28 cellular contexts compared by ENCODE assay signal in the genomic region with DNA sequence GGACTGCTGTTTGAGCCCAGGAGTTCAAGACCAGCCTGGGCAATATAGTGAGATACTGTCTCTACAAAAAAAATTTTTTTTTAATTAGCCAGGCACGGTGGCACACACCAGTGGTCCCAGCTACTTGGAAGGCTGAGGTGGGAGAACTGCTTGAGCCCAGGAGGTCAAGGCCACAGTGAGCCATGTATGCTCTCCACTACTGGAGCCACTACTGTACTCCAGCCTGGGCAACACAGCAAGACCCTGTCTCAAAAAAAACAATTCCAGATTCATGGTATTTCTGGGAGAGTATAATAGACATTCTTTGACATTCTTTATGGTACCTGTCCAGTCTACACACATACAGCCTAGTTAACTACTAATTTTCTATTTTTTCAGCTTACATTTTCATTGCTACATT.
"Had no signal": no experiment of that assay in that cellular context is flagged by ENCODE, and none has a peak within 500 bp of the region (broad histone marks: within the 10 kb centered on the region; RNA-seq: fewer than 3 reads in every experiment).

No MANE protein-coding gene starts in this region.

- H3K36me3 ChIP-seq: stomach, suprapubic skin, thoracic aorta, thyroid gland, tibial artery, transverse colon, upper lobe of left lung, upper lobe of right lung, uterus, vagina had no signal

- DNase-seq: stimulated activated CD4-positive, alpha-beta T cell treated with anti-CD3 and anti-CD28 coated beads, Interleukin-2, amount 100 ng/mL, for 48 hours; stimulated activated CD4-positive, alpha-beta T cell treated with anti-CD3 and anti-CD28 coated beads, Interleukin-4, amount 100 ng/mL, for 1 hour; stimulated activated CD4-positive, alpha-beta T cell treated with anti-CD3 and anti-CD28 coated beads, Interleukin-4, amount 100 ng/mL, for 24 hours; stimulated activated CD4-positive, alpha-beta T cell treated with anti-CD3 and anti-CD28 coated beads, Interleukin-4, amount 100 ng/mL, for 4 hours; stimulated activated CD8-positive, alpha-beta memory T cell treated with anti-CD3 and anti-CD28 coated beads, Interleukin-4, amount 100 ng/mL, for 48 hours; stimulated activated naive B cell treated with anti-CD40 and anti-IgM and Interleukin-4, amounts not matched to agents 10 μg/mL and 1 μg/mL and 100 μg/mL, for 72 hours; stimulated activated naive CD4-positive, alpha-beta T cell; stimulated activated naive CD4-positive, alpha-beta T cell treated with Interleukin-2 at 50 U/mL for 16 hours; stimulated activated naive CD8-positive, alpha-beta T cell treated with anti-CD3 and anti-CD28 coated beads, Interleukin-15, amount 100 ng/mL, for 72 hours; stimulated activated naive CD8-positive, alpha-beta T cell treated with anti-CD3 and anti-CD28 coated beads, Interleukin-15, Interleukin-2, amounts not matched to agents 100 U/mL and 50 U/mL, for 24 hours; stomach; substantia nigra; testis; thyroid gland; tibial artery; transverse colon; upper lobe of left lung; upper lobe of right lung; uterus had no signal

- H3K4me3 Mint-ChIP-seq: stimulated activated effector memory CD8-positive, alpha-beta T cell treated with anti-CD3 and anti-CD28 coated beads, Interleukin-12 subunit alpha, Interleukin-12 subunit beta, amount 100 ng/mL, for 72 hours; stimulated activated memory B cell treated with anti-CD40 and anti-IgM and Interleukin-4, amounts not matched to agents 10 μg/mL and 1 μg/mL and 100 μg/mL, for 72 hours; stimulated activated naive B cell treated with anti-CD40 and anti-IgM and Interleukin-4, amounts not matched to agents 10 μg/mL and 1 μg/mL and 100 μg/mL, for 72 hours; stimulated activated naive CD8-positive, alpha-beta T cell treated with anti-CD3 and anti-CD28 coated beads, Interleukin-15, amount 100 ng/mL, for 72 hours; stimulated activated naive CD8-positive, alpha-beta T cell treated with anti-CD3 and anti-CD28 coated beads, Interleukin-15, Interleukin-2, amounts not matched to agents 100 ng/mL and 50 ng/mL, for 24 hours; type B pancreatic cell had no signal

- H3K27me3 ChIP-seq: stomach, suprapubic skin, testis, thyroid gland, tibial artery, tibial nerve, transverse colon, upper lobe of left lung, upper lobe of right lung, uterus, vagina had no signal

- H3K9me3 ChIP-seq: stomach, suprapubic skin, testis, thoracic aorta, thyroid gland, tibial artery, tibial nerve, transverse colon, upper lobe of left lung, upper lobe of right lung, uterus, vagina had no signal

- H3K27ac ChIP-seq: stomach, suprapubic skin, testis, thoracic aorta, thyroid gland, tibial artery, tibial nerve, transverse colon, upper lobe of left lung, upper lobe of right lung, uterus, vagina had no signal

- H3K36me3 Mint-ChIP-seq: stimulated activated effector memory CD8-positive, alpha-beta T cell treated with anti-CD3 and anti-CD28 coated beads, Interleukin-12 subunit alpha, Interleukin-12 subunit beta, amount 100 ng/mL, for 72 hours had no signal

- FAIRE-seq: urothelium cell line had no signal

- H3K27me3 Mint-ChIP-seq: stimulated activated memory B cell treated with anti-CD40 and anti-IgM and Interleukin-4, amounts not matched to agents 10 μg/mL and 1 μg/mL and 100 μg/mL, for 72 hours; stimulated activated naive B cell treated with anti-CD40 and anti-IgM and Interleukin-4, amounts not matched to agents 10 μg/mL and 1 μg/mL and 100 μg/mL, for 72 hours; stimulated activated naive CD8-positive, alpha-beta T cell treated with anti-CD3 and anti-CD28 coated beads, Interleukin-15, amount 100 ng/mL, for 72 hours; stimulated activated naive CD8-positive, alpha-beta T cell treated with anti-CD3 and anti-CD28 coated beads, Interleukin-15, Interleukin-2, amounts not matched to agents 100 ng/mL and 50 ng/mL, for 24 hours; type B pancreatic cell had no signal

- H3K4me3 ChIP-seq: stomach, suprapubic skin, testis, thoracic aorta, thyroid gland, tibial artery, tibial nerve, transverse colon, upper lobe of left lung, upper lobe of right lung, uterus, vagina had no signal

- H3K27ac Mint-ChIP-seq: stimulated activated effector memory CD8-positive, alpha-beta T cell treated with anti-CD3 and anti-CD28 coated beads, Interleukin-12 subunit alpha, Interleukin-12 subunit beta, amount 100 ng/mL, for 72 hours; stimulated activated memory B cell treated with anti-CD40 and anti-IgM and Interleukin-4, amounts not matched to agents 10 μg/mL and 1 μg/mL and 100 μg/mL, for 72 hours; stimulated activated naive B cell treated with anti-CD40 and anti-IgM and Interleukin-4, amounts not matched to agents 10 μg/mL and 1 μg/mL and 100 μg/mL, for 72 hours; stimulated activated naive CD8-positive, alpha-beta T cell treated with anti-CD3 and anti-CD28 coated beads, Interleukin-15, Interleukin-2, amounts not matched to agents 100 ng/mL and 50 ng/mL, for 24 hours; type B pancreatic cell had no signal

- ATAC-seq: stimulated activated effector memory CD8-positive, alpha-beta T cell treated with anti-CD3 and anti-CD28 coated beads, Interleukin-12 subunit alpha, Interleukin-12 subunit beta, amount 100 ng/mL, for 72 hours; stimulated activated memory B cell treated with anti-CD40 and anti-IgM and Interleukin-4, amounts not matched to agents 10 μg/mL and 1 μg/mL and 100 μg/mL, for 72 hours; stimulated activated naive B cell treated with anti-CD40 and anti-IgM and Interleukin-4, amounts not matched to agents 10 μg/mL and 1 μg/mL and 100 μg/mL, for 72 hours; stimulated activated naive CD8-positive, alpha-beta T cell treated with anti-CD3 and anti-CD28 coated beads, Interleukin-15, amount 100 ng/mL, for 72 hours; stimulated activated naive CD8-positive, alpha-beta T cell treated with anti-CD3 and anti-CD28 coated beads, Interleukin-15, Interleukin-2, amounts not matched to agents 100 U/mL and 50 U/mL, for 24 hours; upper lobe of right lung had no signal

- H3K4me1 ChIP-seq: testis, uterus had no signal

- H3K9me3 Mint-ChIP-seq: stimulated activated effector memory CD8-positive, alpha-beta T cell treated with anti-CD3 and anti-CD28 coated beads, Interleukin-12 subunit alpha, Interleukin-12 subunit beta, amount 100 ng/mL, for 72 hours; stimulated activated memory B cell treated with anti-CD40 and anti-IgM and Interleukin-4, amounts not matched to agents 10 μg/mL and 1 μg/mL and 100 μg/mL, for 72 hours; stimulated activated naive B cell treated with anti-CD40 and anti-IgM and Interleukin-4, amounts not matched to agents 10 μg/mL and 1 μg/mL and 100 μg/mL, for 72 hours; stimulated activated naive CD8-positive, alpha-beta T cell treated with anti-CD3 and anti-CD28 coated beads, Interleukin-15, amount 100 ng/mL, for 72 hours; stimulated activated naive CD8-positive, alpha-beta T cell treated with anti-CD3 and anti-CD28 coated beads, Interleukin-15, Interleukin-2, amounts not matched to agents 100 ng/mL and 50 ng/mL, for 24 hours had no signal
